Comparison of ENCODE assay signal across 8 cellular contexts in genomic region chr18:75208836-75209128, GRCh38. TPM values are rescaled to one million over a fixed set of nuclear protein-coding genes. Genes with fewer than 3 reads are reported as not detected.
A peak's percentile ranks its signal among the peaks of the same experiment; 100 is the strongest.
DNase-seq lines count a peak whose midpoint lies in the region; ATAC-seq, FAIRE-seq and TF ChIP-seq lines count a peak whose summit lies in the region.

No MANE protein-coding gene starts in this region.

- CTCF ChIA-PET in K562 (lab: Yijun Ruan, JAX; ENCODE audit: low intra/inter-chr PET ratio) = no interaction called here

- no TSS peak for BruUV-seq in K562 (replicated peaks; lab: Mats Ljungman, UMichigan)

- peaks cover 13 to 45% of the 10 kb centered on the region in 2 experiments; a peak in 4 of 5 replicates for H3K4me1 ChIP-seq in K562 (replicated peaks in 1 of 2; ENCODE audit: control insufficient read depth in 2 of 2, insufficient read depth in 2 of 2, low read length in 2 of 2)
- H3K4me1 ChIP-seq in mesodermal cell (ENCODE audit: control insufficient read depth, insufficient read depth, low read length, poor library complexity, severe bottlenecking) = peaks cover 9% of the 10 kb centered on the region
- peaks cover 0 to 4% of the 10 kb centered on the region in 2 donors for H3K4me1 ChIP-seq in aorta (ENCODE audit: control insufficient read depth in 1 of 2, insufficient read depth in 2 of 2, low read length in 2 of 2)

- H3K27ac ChIP-seq in K562 (ENCODE audit: extremely low read depth, low read depth, low read length) (peak overlapping the region; percentile 93), mesodermal cell (ENCODE audit: low read depth, low read length, severe bottlenecking) (peak overlapping the region; percentile 82), aorta (ENCODE audit: low read depth in 1 of 2, low read length in 2 of 2) (peak overlapping the region; percentile 81 to 98)

- H4K20me1 ChIP-seq in K562 (replicated peaks; ENCODE audit: control insufficient read depth, insufficient read depth, low read length) = no peaks in the 10 kb centered on the region; the same call in 1 of the 2 replicates

- in situ Hi-C loops in K562 (cut with MboI) = no loop called here

- H3K9me1 ChIP-seq in K562 (ENCODE audit: control insufficient read depth, insufficient read depth, low read length) = peaks cover 3% of the 10 kb centered on the region

- TF ChIP-seq CTCF in AG09309 (IDR thresholded peaks at IDR 0.05; ENCODE audit: control insufficient read depth, insufficient read depth, low read depth, low read length, missing control alignments) = no peak
- TF ChIP-seq CTCF in K562 (IDR thresholded peaks at IDR 0.05 in 2 of 3, conservative IDR thresholded peaks at IDR 0.05 in 1 of 3; ENCODE audit: insufficient read depth in 2 of 3, low read depth in 1 of 3, low read length in 3 of 3) = no peak

- H3K4me3 ChIP-seq in AG09309 (ENCODE audit: control insufficient read depth, low read depth, low read length) = peak overlapping the region; percentile 65
- peak overlapping the region; percentile 71 for H3K4me3 ChIP-seq in K562
- H3K4me3 ChIP-seq in mesodermal cell (ENCODE audit: extremely low read depth, insufficient read depth, low read length, poor library complexity, severe bottlenecking) = peak overlapping the region; percentile 80
- H3K4me3 ChIP-seq in aorta (ENCODE audit: low read length in 2 of 2) = peak overlapping the region; percentile 70 to 94

- H3K36me3 ChIP-seq in K562 (ENCODE audit: control insufficient read depth, insufficient read depth, low read length) = no peaks in the 10 kb centered on the region
- no peaks in the 10 kb centered on the region for H3K36me3 ChIP-seq in mesodermal cell (ENCODE audit: control insufficient read depth, insufficient read depth, low read length)
- H3K36me3 ChIP-seq in aorta (ENCODE audit: control insufficient read depth in 1 of 2, insufficient read depth in 2 of 2, low read length in 1 of 2) = no peaks in the 10 kb centered on the region

- no peak for FAIRE-seq in K562 (lab: Jason Lieb, UNC)

- WGBS in K562 (ENCODE audit: insufficient coverage, low coverage, missing lambda C conversion rate) = no CpG with 5 or more reads among the region's 34 CpGs
- WGBS in mesodermal cell (ENCODE audit: insufficient coverage in 2 of 2), 2 experiments = 0% methylated on average over 26 to 27 of the region's 34 CpGs
- 0 to 1% methylated on average over 13 to 34 of the region's 34 CpGs for WGBS in aorta, 2 donors

- ATAC-seq in GM19328 (IDR thresholded peaks at IDR 0.05; ENCODE audit: unreplicated experiment) = peak; percentile 15
- ATAC-seq in HG03520 (IDR thresholded peaks at IDR 0.05; ENCODE audit: unreplicated experiment) = peak; percentile 11
- ATAC-seq in K562 = no peak
- no peak for ATAC-seq in aorta (ENCODE audit: low FRiP score)

- no peaks in the 10 kb centered on the region for H3K9me3 ChIP-seq in K562 (replicated peaks; ENCODE audit: control insufficient read depth, insufficient read depth, low read depth, low read length)
- no peaks in the 10 kb centered on the region for H3K9me3 ChIP-seq in mesodermal cell (ENCODE audit: control insufficient read depth, low read length)
- H3K9me3 ChIP-seq in aorta (ENCODE audit: control insufficient read depth, low read length) = no peaks in the 10 kb centered on the region

- no peak for TF ChIP-seq RAD21 in K562 (CRISPR knock-in tag; conservative IDR thresholded peaks at IDR 0.05 in 1 of 2, IDR thresholded peaks at IDR 0.05 in 1 of 2)

- no peaks in the 10 kb centered on the region for H3K27me3 ChIP-seq in K562 (ENCODE audit: control insufficient read depth in 2 of 2, insufficient read depth in 2 of 2, low read length in 2 of 2)
- no peaks in the 10 kb centered on the region for H3K27me3 ChIP-seq in aorta (ENCODE audit: control insufficient read depth in 1 of 2, insufficient read depth in 2 of 2, low read length in 1 of 2)

- H3K4me2 ChIP-seq in K562 (ENCODE audit: insufficient read depth, low read length) = peak overlapping the region; percentile 88; the same call in 1 of the 2 replicates

- 0 out of 2 replicates have a peak, but pooled peaks have one; percentile 38 for TF ChIP-seq POLR2A in K562 (conservative IDR thresholded peaks at IDR 0.05)

- peaks cover 58% of the 10 kb centered on the region for H3K79me2 ChIP-seq in K562 (ENCODE audit: control insufficient read depth, insufficient read depth, low read length)

- no peak for TF ChIP-seq EP300 in K562 (IDR thresholded peaks at IDR 0.05; ENCODE audit: low read length)

- intact Hi-C loops in K562 (cut with micrococcal nuclease) = no loop called here
- intact Hi-C loops in aorta (cut with DNase I) = loop anchor here in 1 of 2 donors (10.0 kb wide), 1 partner anchor 554 kb away; no protein-coding TSS in a partner anchor

- no peak for DNase-seq in AG09309 (ENCODE audit: low read depth)
- DNase-seq in K562 (ENCODE audit: extremely low read depth in 1 of 4, low spot score in 3 of 4) = no peak
- peak; percentile 68 to 84 for DNase-seq in aorta
- no peak for DNase-seq in NOMO-1 (lab: John Stamatoyannopoulos, UW; ENCODE audit: unreplicated experiment in 2 of 2)
- no peak for DNase-seq in medulla oblongata (ENCODE audit: extremely low spot score)

- H2AFZ ChIP-seq in K562 (ENCODE audit: low read depth, low read length) = peak overlapping the region; percentile 74; the same call in 1 of the 2 replicates

- POLR2A ChIA-PET in K562 (lab: Yijun Ruan, JAX) = interaction anchor here (0.6 kb wide), 1 partner anchor 25 kb away, joined by 3 read pairs; no protein-coding TSS in a partner anchor

- H3K9ac ChIP-seq in K562 (ENCODE audit: insufficient read depth in 1 of 2, low read depth in 2 of 2, low read length in 2 of 2) = peak overlapping the region; percentile 73 to 97; a peak in 3 of 4 replicates

TF ChIP-seq in K562, 482 proteins besides CTCF, POLR2A, EP300 and RAD21 (continues in another document):
- TF ChIP-seq HES1 (IDR thresholded peaks at IDR 0.05; ENCODE audit: low read depth) (no peak), YY1 (IDR thresholded peaks at IDR 0.05; ENCODE audit: borderline replicate concordance in 1 of 3, control insufficient read depth in 1 of 3, extremely low read depth in 1 of 3, insufficient read depth in 3 of 3, insufficient read length in 1 of 3, insufficient replicate concordance in 2 of 3, low read depth in 1 of 3, low read length in 2 of 3) (peak in 2 of 3 experiments; percentile 7 to 15)

RNA-seq across cellular contexts. Expression of gene PTGR3, which starts 0.2 kb away (rescaled TPM):
- total RNA-seq in K562 (2011; cell fraction: chromatin; rRNA removed; ENCODE audit: low replicate concordance) = 19.9 and 21.0 TPM in 2 replicates
- total RNA-seq in K562 (2011; cell fraction: nucleolus; rRNA removed) = 8.7 and 10.8 TPM in 2 replicates
- total RNA-seq in K562 (2011; cell fraction: nucleoplasm; rRNA removed) = 13.4 and 16.2 TPM in 2 replicates
- total RNA-seq in K562 (2014; rRNA removed) (5.7 and 8.8 TPM in 2 replicates), K562 (2014; rRNA removed; fragmentation: Illumina TruSeq; extraction: Trizol) (15.3 and 16.4 TPM in 2 replicates), K562 (2015; rRNA removed; fragmentation: Illumina TruSeq; extraction: Trizol) (9.7 and 9.9 TPM in 2 replicates), K562 (2021) (29.9 and 32.3 TPM in 2 replicates), aorta (10 to 100 TPM; 16.9 to 28.6 TPM)
- polyA plus RNA-seq in K562 (2011; rRNA removed) (29.9 and 32.1 TPM in 2 replicates), K562 (2014; fragmentation: Illumina TruSeq; extraction: Trizol) (22.7 and 23.8 TPM in 2 replicates), K562 (2014; fragmentation: Nextera tagmentation; extraction: Ambion mirVana) (1 to 10 TPM; 4.1 to 5.7 TPM), K562 (2014; rRNA removed) (13.9 and 21.0 TPM in 2 replicates), aorta (1 to 10 TPM; 8.8 to 9.4 TPM)
- 14.2 and 21.6 TPM in 2 replicates for polyA plus RNA-seq in K562 (2011; cell fraction: cytosol; rRNA removed)
- polyA plus RNA-seq in K562 (2011; cell fraction: nucleus; rRNA removed) = 24.9 and 28.3 TPM in 2 replicates
- 20.7 and 23.2 TPM in 2 replicates for polyA plus RNA-seq in K562 (2012)
- polyA minus RNA-seq in K562 (2011; rRNA and poly(A)+ RNA removed) = 35.1 and 37.3 TPM in 2 replicates
- polyA minus RNA-seq in K562 (2011; cell fraction: cytosol; rRNA and poly(A)+ RNA removed) = 10.6 and 18.4 TPM in 2 replicates
- 10.1 and 23.2 TPM in 2 replicates for polyA minus RNA-seq in K562 (2011; cell fraction: nucleus; rRNA and poly(A)+ RNA removed)
- 20.0 TPM for polyA plus RNA-seq in mesodermal cell (2013, experiment 1 of 2)
- polyA plus RNA-seq in mesodermal cell (2013, experiment 2 of 2) = 16.5 TPM

RNA-seq across cellular contexts. Expression of gene TSHZ1, which starts 1.8 kb away (rescaled TPM):
- 1.8 and 2.1 TPM in 2 replicates for total RNA-seq in K562 (2011; cell fraction: chromatin; rRNA removed; ENCODE audit: low replicate concordance)
- total RNA-seq in K562 (2011; cell fraction: nucleolus; rRNA removed) = 1.0 and 1.4 TPM in 2 replicates
- 1.5 and 1.9 TPM in 2 replicates for total RNA-seq in K562 (2011; cell fraction: nucleoplasm; rRNA removed)
- total RNA-seq in K562 (2014; rRNA removed) (4.1 and 4.8 TPM in 2 replicates), K562 (2014; rRNA removed; fragmentation: Illumina TruSeq; extraction: Trizol) (2.7 TPM in 2 replicates), K562 (2015; rRNA removed; fragmentation: Illumina TruSeq; extraction: Trizol) (3.6 TPM in 2 replicates), K562 (2021) (6.3 and 7.2 TPM in 2 replicates), aorta (10 to 100 TPM; 15.9 to 26.0 TPM)
- polyA plus RNA-seq in K562 (2011; rRNA removed) (1.5 and 2.5 TPM in 2 replicates), K562 (2014; fragmentation: Illumina TruSeq; extraction: Trizol) (4.5 and 5.3 TPM in 2 replicates), K562 (2014; fragmentation: Nextera tagmentation; extraction: Ambion mirVana) (1 to 10 TPM; 1.1 TPM), K562 (2014; rRNA removed) (2.6 and 2.9 TPM in 2 replicates), aorta (1 to 10 TPM; 3.3 to 7.7 TPM)
- 2.0 TPM in 2 replicates for polyA plus RNA-seq in K562 (2011; cell fraction: cytosol; rRNA removed)
- 2.0 and 2.4 TPM in 2 replicates for polyA plus RNA-seq in K562 (2011; cell fraction: nucleus; rRNA removed)
- 4.6 and 5.5 TPM in 2 replicates for polyA plus RNA-seq in K562 (2012)
- polyA minus RNA-seq in K562 (2011; rRNA and poly(A)+ RNA removed) = 1.9 and 2.6 TPM in 2 replicates
- 3.2 and 4.6 TPM in 2 replicates for polyA minus RNA-seq in K562 (2011; cell fraction: cytosol; rRNA and poly(A)+ RNA removed)
- polyA minus RNA-seq in K562 (2011; cell fraction: nucleus; rRNA and poly(A)+ RNA removed) = 1.9 and 2.7 TPM in 2 replicates
- 12.1 TPM for polyA plus RNA-seq in mesodermal cell (2013, experiment 1 of 2)
- 11.8 TPM for polyA plus RNA-seq in mesodermal cell (2013, experiment 2 of 2)

Comparison
In these comparisons a context has a peak if more than half of its experiments do, and no peak if none do; other contexts are left out.
1. DNase-seq: peak in aorta (2 of 2); none in AG09309 (single experiment), K562 (0 of 4), NOMO-1 (0 of 2) and medulla oblongata (single experiment).
2. ATAC-seq: peak in GM19328 (single experiment) and HG03520 (single experiment); none in K562 (single experiment) and aorta (single experiment).
3. Peak in every context shown above with its lines, with median percentiles within 50 percentile points of each other: H3K4me3 ChIP-seq and H3K27ac ChIP-seq.